7 cellular contexts compared by ENCODE assay signal in genomic region chr5:157743163-157744054, GRCh38. TPM values are rescaled to one million over a fixed set of nuclear protein-coding genes. Genes with fewer than 3 reads are reported as not detected.
A peak's percentile ranks its signal among the peaks of the same experiment; 100 is the strongest.
DNase-seq lines count a peak whose midpoint lies in the region; ATAC-seq lines count a peak whose summit lies in the region.

Gene LSM11 (plus strand): TSS chr5:157743712. CDS start chr5:157743751, 39 bp downstream.

- ATAC-seq in GM18499 (IDR thresholded peaks at IDR 0.05; ENCODE audit: insufficient read depth, unreplicated experiment): peak; percentile 66
- ATAC-seq in HG02870 (IDR thresholded peaks at IDR 0.05; ENCODE audit: unreplicated experiment): peak; percentile 88
- peak; percentile 98 for ATAC-seq in T-helper 17 cell

- peaks cover 2% of the 10 kb centered on the region for H3K36me3 Mint-ChIP-seq in T-helper 17 cell (ENCODE audit: low read depth)

- H3K9me3 ChIP-seq in T-helper 17 cell (ENCODE audit: control insufficient read depth, low read length, poor library complexity, severe bottlenecking): no peaks in the 10 kb centered on the region

- peak; percentile 77 for DNase-seq in NCI-H146 (lab: John Stamatoyannopoulos, UW)
- peak; percentile 91 to 93 (median 92) for DNase-seq in T-helper 17 cell
- DNase-seq in anterior cingulate cortex (lab: John Stamatoyannopoulos, UW): peak in 57 of 58 donors; percentile 49 to 87 (median 79)
- DNase-seq in hepatic stellate cell (ENCODE audit: low spot score): peak; percentile 95
- peak; percentile 100 for DNase-seq in retina

- peaks cover 30% of the 10 kb centered on the region for H3K4me1 Mint-ChIP-seq in T-helper 17 cell

- H3K27me3 Mint-ChIP-seq in T-helper 17 cell: no peaks in the 10 kb centered on the region

- H3K4me3 Mint-ChIP-seq in T-helper 17 cell: peak within 1 kb of the TSS; percentile 98

- H3K27ac Mint-ChIP-seq in T-helper 17 cell: peak within 1 kb of the TSS; percentile 93

RNA-seq across cellular contexts. Expression of gene LSM11, which starts in this region (rescaled TPM):
- 1 to 10 TPM; 1.0 to 1.4 TPM for total RNA-seq in T-helper 17 cell

Comparison
In these comparisons a context has a peak if more than half of its experiments do, and no peak if none do; other contexts are left out.
1. Peak in every context shown above with its lines: DNase-seq and ATAC-seq.